27 cellular contexts compared by ENCODE assay signal in the genomic region with DNA sequence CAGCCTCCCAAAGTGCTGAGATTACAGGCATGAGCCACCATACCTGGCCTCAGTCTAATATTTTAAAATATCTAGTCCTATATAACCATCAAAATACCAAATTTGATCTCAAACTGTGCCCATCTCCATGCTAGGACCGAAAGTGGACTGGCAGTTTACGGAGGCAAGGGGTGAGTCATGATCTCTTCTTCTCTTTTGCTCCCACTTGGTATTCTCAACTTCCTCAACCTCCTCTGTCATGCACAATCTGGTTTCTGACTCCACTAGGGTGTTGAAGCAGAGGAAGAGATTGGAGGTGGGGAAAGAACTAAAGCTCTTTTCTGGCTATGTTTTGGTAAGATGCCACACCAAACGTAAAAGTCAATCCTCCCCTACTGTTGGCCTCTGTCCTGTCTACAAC.
"Had no signal": no experiment of that assay in that cellular context is flagged by ENCODE, and none has a peak within 500 bp of the region (broad histone marks: within the 10 kb centered on the region; RNA-seq: fewer than 3 reads in every experiment).

No MANE protein-coding gene starts in this region.

- H3K9me3 Mint-ChIP-seq: activated B cell treated with CpG ODN at 0.5 μM for 24 hours; activated naive CD4-positive, alpha-beta T cell treated with anti-CD3 and anti-CD28 coated beads, Interleukin-2, amount 50 U/mL, for 24 hours; activated naive CD8-positive, alpha-beta T cell treated with anti-CD3 and anti-CD28 coated beads, Interleukin-2, amount 50 U/mL, for 24 hours; activated T-helper 2 cell treated with anti-CD3 and anti-CD28 coated beads, Interferon-gamma antibody, Interleukin-2, Interleukin-4, amounts not matched to agents 10 μg/mL and 5 μg/mL and 100 μg/mL, durations not matched to agents 14 hours and 24 hours and 36 hours; effector memory CD8-positive, alpha-beta T cell; nephron progenitor cell had no signal

- H3K27ac Mint-ChIP-seq: activated B cell treated with CpG ODN at 0.5 μM for 24 hours; activated CD8-positive, alpha-beta memory T cell treated with anti-CD3 and anti-CD28 coated beads, Interleukin-2, amount 10 ng/mL, durations not matched to agents 7 days and 5 days; activated CD8-positive, alpha-beta T cell treated with anti-CD3 and anti-CD28 coated beads, Interleukin-2, amount 10 ng/mL, durations not matched to agents 7 days and 5 days; activated naive CD4-positive, alpha-beta T cell treated with anti-CD3 and anti-CD28 coated beads, Interleukin-2, amount 50 U/mL, for 24 hours; activated naive CD8-positive, alpha-beta T cell treated with anti-CD3 and anti-CD28 coated beads, Interleukin-2, amount 50 U/mL, for 24 hours; activated T-helper 2 cell treated with anti-CD3 and anti-CD28 coated beads, Interferon-gamma antibody, Interleukin-2, Interleukin-4, amounts not matched to agents 10 μg/mL and 5 μg/mL and 100 μg/mL, durations not matched to agents 14 hours and 24 hours and 36 hours; nephron progenitor cell; progenitor cell of endocrine pancreas had no signal

- H3K4me1 Mint-ChIP-seq: activated CD8-positive, alpha-beta memory T cell treated with anti-CD3 and anti-CD28 coated beads, Interleukin-2, amount 10 ng/mL, durations not matched to agents 7 days and 5 days; nephron progenitor cell had no signal

- H3K4me3 Mint-ChIP-seq: activated B cell treated with CpG ODN at 0.5 μM for 24 hours; activated CD8-positive, alpha-beta memory T cell treated with anti-CD3 and anti-CD28 coated beads, Interleukin-2, amount 10 ng/mL, durations not matched to agents 7 days and 5 days; activated CD8-positive, alpha-beta T cell treated with anti-CD3 and anti-CD28 coated beads, Interleukin-2, amount 10 ng/mL, durations not matched to agents 7 days and 5 days; activated naive CD4-positive, alpha-beta T cell treated with anti-CD3 and anti-CD28 coated beads, Interleukin-2, amount 50 U/mL, for 24 hours; activated naive CD8-positive, alpha-beta T cell treated with anti-CD3 and anti-CD28 coated beads, Interleukin-2, amount 50 U/mL, for 24 hours; effector memory CD8-positive, alpha-beta T cell; nephron progenitor cell had no signal

- DNase-seq: activated B cell treated with CpG ODN at 0.5 μM for 24 hours; activated CD8-positive, alpha-beta memory T cell treated with anti-CD3 and anti-CD28 coated beads, Interleukin-2, amount 10 ng/mL, durations not matched to agents 7 days and 5 days; activated CD8-positive, alpha-beta T cell treated with anti-CD3 and anti-CD28 coated beads, Interleukin-2, amount 10 ng/mL, durations not matched to agents 7 days and 5 days; activated naive CD8-positive, alpha-beta T cell treated with anti-CD3 and anti-CD28 coated beads, Interleukin-2, amount 50 U/mL, for 24 hours; activated T-cell treated with anti-CD3 and anti-CD28 coated beads, Interleukin-2, amount 50 U/mL, for 48 hours; amygdala; caudate nucleus; cortex of kidney; effector memory CD8-positive, alpha-beta T cell; erythroblast; gastrocnemius medialis; glutamatergic neuron; hippocampal formation; left cardiac atrium; left ventricle myocardium superior; nephron progenitor cell; ovary; right lobe of liver; stimulated activated CD4-positive, alpha-beta T cell treated with anti-CD3 and anti-CD28 coated beads, Interleukin-4, amount 100 ng/mL, for 1 hour; stimulated activated naive CD8-positive, alpha-beta T cell treated with anti-CD3 and anti-CD28 coated beads, Interleukin-15, Interleukin-2, amounts not matched to agents 100 U/mL and 50 U/mL, for 24 hours; T1000; testis; transverse colon; uterus had no signal

- H3K27me3 Mint-ChIP-seq: activated B cell treated with CpG ODN at 0.5 μM for 24 hours; activated CD8-positive, alpha-beta memory T cell treated with anti-CD3 and anti-CD28 coated beads, Interleukin-2, amount 10 ng/mL, durations not matched to agents 7 days and 5 days; activated naive CD4-positive, alpha-beta T cell treated with anti-CD3 and anti-CD28 coated beads, Interleukin-2, amount 50 U/mL, for 24 hours; activated naive CD8-positive, alpha-beta T cell treated with anti-CD3 and anti-CD28 coated beads, Interleukin-2, amount 50 U/mL, for 24 hours; effector memory CD8-positive, alpha-beta T cell; progenitor cell of endocrine pancreas had no signal

- H3K4me3 ChIP-seq: gastrocnemius medialis, ovary, right lobe of liver, testis, transverse colon, uterus had no signal

- ATAC-seq: activated CD8-positive, alpha-beta memory T cell treated with anti-CD3 and anti-CD28 coated beads, Interleukin-2, amount 10 ng/mL, durations not matched to agents 7 days and 5 days; activated CD8-positive, alpha-beta T cell treated with anti-CD3 and anti-CD28 coated beads, Interleukin-2, amount 10 ng/mL, durations not matched to agents 7 days and 5 days; activated naive CD8-positive, alpha-beta T cell treated with anti-CD3 and anti-CD28 coated beads, Interleukin-2, amount 50 U/mL, for 24 hours; effector memory CD8-positive, alpha-beta T cell; gastrocnemius medialis; left cardiac atrium; left ventricle myocardium superior; right lobe of liver; stimulated activated naive CD8-positive, alpha-beta T cell treated with anti-CD3 and anti-CD28 coated beads, Interleukin-15, Interleukin-2, amounts not matched to agents 100 U/mL and 50 U/mL, for 24 hours had no signal

- H3K36me3 Mint-ChIP-seq: activated CD8-positive, alpha-beta memory T cell treated with anti-CD3 and anti-CD28 coated beads, Interleukin-2, amount 10 ng/mL, durations not matched to agents 7 days and 5 days; activated naive CD4-positive, alpha-beta T cell treated with anti-CD3 and anti-CD28 coated beads, Interleukin-2, amount 50 U/mL, for 24 hours had no signal
